ENCODE assay signal across 24 cellular contexts in the genomic region with DNA sequence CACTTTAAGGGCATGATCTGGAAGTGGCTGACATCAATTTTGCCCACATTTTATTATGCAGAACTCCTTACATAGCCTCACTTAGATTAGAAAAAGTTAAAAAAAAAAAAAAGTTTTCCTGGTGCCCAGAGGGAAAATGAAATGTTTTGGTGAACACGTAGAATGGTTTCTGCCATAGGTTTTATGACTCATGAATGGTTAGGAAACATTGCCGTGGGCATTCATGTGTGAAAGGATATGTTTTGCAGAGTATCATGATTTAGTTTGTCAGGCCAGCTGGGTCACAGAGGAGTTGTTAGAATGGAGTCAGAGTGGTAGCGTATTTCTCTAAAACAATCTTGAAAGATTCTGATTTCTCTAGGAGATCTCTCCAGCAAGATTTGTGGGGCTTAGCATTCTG.
DNase-seq lines count a peak whose midpoint lies in the region; ATAC-seq, FAIRE-seq and TF ChIP-seq lines count a peak whose summit lies in the region.
"Had no signal": no experiment of that assay in that cellular context is flagged by ENCODE, and none has a peak within 500 bp of the region (broad histone marks: within the 10 kb centered on the region; RNA-seq: fewer than 3 reads in every experiment).

No MANE protein-coding gene starts in this region.

- DNase-seq in Daoy (ENCODE audit: low read depth) (peak; percentile 44), PC-9 (peak in 1 of 2 experiments; percentile 80), amniotic stem cell (lab: John Stamatoyannopoulos, UW) (peak; percentile 33), iris pigment epithelial cell (ENCODE audit: low read depth) (peak; percentile 39), D721Med (ENCODE audit: insufficient read length, low spot score) (no peak), SIG-M5 treated with dmso at 0.1 percent for 504 hours (lab: John Stamatoyannopoulos, UW; ENCODE audit: unreplicated experiment) (no peak)
- no peak for DNase-seq in stimulated activated effector memory CD8-positive, alpha-beta T cell treated with anti-CD3 and anti-CD28 coated beads, Interleukin-12 subunit alpha, Interleukin-12 subunit beta, amount 100 ng/mL, for 72 hours (ENCODE audit: low spot score in 2 of 2)
- DNase-seq: activated CD8-positive, alpha-beta memory T cell treated with anti-CD3 and anti-CD28 coated beads, Interleukin-2, amount 10 ng/mL, durations not matched to agents 7 days and 5 days; activated effector memory CD4-positive, alpha-beta T cell treated with Interleukin-2 at 50 U/mL for 16 hours; central memory CD4-positive, alpha-beta T cell; DND-41; HCEC 1CT; Kasumi-1; left cardiac atrium; NCI-H1092 treated with DMSO at 0.1 percent for 48 hours; NCI-H2081 treated with DMSO at 0.1 percent for 48 hours; SW 1271; thyroid gland had no signal

- H3F3A ChIP-seq in PC-9 (ENCODE audit: insufficient read depth, low read depth): peaks cover 8% of the 10 kb centered on the region; the same call in 1 of the 2 replicates

- H3K4me3 Mint-ChIP-seq in stimulated activated effector memory CD8-positive, alpha-beta T cell treated with anti-CD3 and anti-CD28 coated beads, Interleukin-12 subunit alpha, Interleukin-12 subunit beta, amount 100 ng/mL, for 72 hours: no peak overlapping the region
- H3K4me3 Mint-ChIP-seq: activated CD8-positive, alpha-beta memory T cell treated with anti-CD3 and anti-CD28 coated beads, Interleukin-2, amount 10 ng/mL, durations not matched to agents 7 days and 5 days; mesothelial cell of epicardium; natural killer cell treated with Interleukin-12 subunit alpha and Interleukin-12 subunit beta and Interleukin-15 and Interleukin-18, amount 100 ng/mL, for 72 hours; stimulated activated memory B cell treated with anti-CD40 and anti-IgM and Interleukin-4, amounts not matched to agents 10 μg/mL and 1 μg/mL and 100 μg/mL, for 72 hours had no signal

- FAIRE-seq in D721Med (lab: Jason Lieb, UNC): no peak
- FAIRE-seq: TTC549 had no signal

- H3K9me3 Mint-ChIP-seq in stimulated activated effector memory CD8-positive, alpha-beta T cell treated with anti-CD3 and anti-CD28 coated beads, Interleukin-12 subunit alpha, Interleukin-12 subunit beta, amount 100 ng/mL, for 72 hours: no peaks in the 10 kb centered on the region
- H3K9me3 Mint-ChIP-seq: mesothelial cell of epicardium; natural killer cell treated with Interleukin-12 subunit alpha and Interleukin-12 subunit beta and Interleukin-15 and Interleukin-18, amount 100 ng/mL, for 72 hours; stimulated activated memory B cell treated with anti-CD40 and anti-IgM and Interleukin-4, amounts not matched to agents 10 μg/mL and 1 μg/mL and 100 μg/mL, for 72 hours had no signal

- no peak for ATAC-seq in stimulated activated effector memory CD8-positive, alpha-beta T cell treated with anti-CD3 and anti-CD28 coated beads, Interleukin-12 subunit alpha, Interleukin-12 subunit beta, amount 100 ng/mL, for 72 hours
- ATAC-seq in GM19397 (IDR thresholded peaks at IDR 0.05; ENCODE audit: unreplicated experiment): no peak
- ATAC-seq: activated CD8-positive, alpha-beta memory T cell treated with anti-CD3 and anti-CD28 coated beads, Interleukin-2, amount 10 ng/mL, durations not matched to agents 7 days and 5 days; left cardiac atrium; natural killer cell treated with Interleukin-12 subunit alpha and Interleukin-12 subunit beta and Interleukin-15 and Interleukin-18, amount 100 ng/mL, for 72 hours; stimulated activated memory B cell treated with anti-CD40 and anti-IgM and Interleukin-4, amounts not matched to agents 10 μg/mL and 1 μg/mL and 100 μg/mL, for 72 hours had no signal

- H3K4me1 ChIP-seq in PC-9 (replicated peaks; ENCODE audit: insufficient read depth): peaks cover 16% of the 10 kb centered on the region
- H3K4me1 ChIP-seq: parathyroid adenoma, thyroid gland had no signal

- H3K9me3 ChIP-seq in PC-9 (ENCODE audit: insufficient read depth, low read depth): no peaks in the 10 kb centered on the region
- H3K9me3 ChIP-seq: thyroid gland had no signal

- H3K4me3 ChIP-seq in PC-9: no peak overlapping the region
- H3K4me3 ChIP-seq: thyroid gland had no signal

- POLR2A ChIA-PET in PC-9 (lab: Charles Lee; ENCODE audit: unreplicated experiment): no interaction called here

- peaks cover 8% of the 10 kb centered on the region for H3K4me1 Mint-ChIP-seq in stimulated activated effector memory CD8-positive, alpha-beta T cell treated with anti-CD3 and anti-CD28 coated beads, Interleukin-12 subunit alpha, Interleukin-12 subunit beta, amount 100 ng/mL, for 72 hours
- H3K4me1 Mint-ChIP-seq: mesothelial cell of epicardium; stimulated activated memory B cell treated with anti-CD40 and anti-IgM and Interleukin-4, amounts not matched to agents 10 μg/mL and 1 μg/mL and 100 μg/mL, for 72 hours had no signal

- no peaks in the 10 kb centered on the region for H3K27me3 ChIP-seq in PC-9 (ENCODE audit: insufficient read depth, low read depth)
- H3K27me3 ChIP-seq: thyroid gland had no signal

- H4K20me1 ChIP-seq in PC-9 (ENCODE audit: insufficient read depth): no peaks in the 10 kb centered on the region

- H3K36me3 ChIP-seq in PC-9 (ENCODE audit: low read depth): no peaks in the 10 kb centered on the region
- H3K36me3 ChIP-seq: thyroid gland had no signal

- no peaks in the 10 kb centered on the region for H3K36me3 Mint-ChIP-seq in stimulated activated effector memory CD8-positive, alpha-beta T cell treated with anti-CD3 and anti-CD28 coated beads, Interleukin-12 subunit alpha, Interleukin-12 subunit beta, amount 100 ng/mL, for 72 hours
- H3K36me3 Mint-ChIP-seq: mesothelial cell of epicardium; natural killer cell treated with Interleukin-12 subunit alpha and Interleukin-12 subunit beta and Interleukin-15 and Interleukin-18, amount 100 ng/mL, for 72 hours had no signal

- TF ChIP-seq CTCF in PC-9 (conservative IDR thresholded peaks at IDR 0.05) (no peak), D721Med (IDR thresholded peaks at IDR 0.05; ENCODE audit: insufficient read depth, missing control alignments) (no peak)

- peak overlapping the region; percentile 55 for H3K27ac ChIP-seq in PC-9
- H3K27ac ChIP-seq: parathyroid adenoma, thyroid gland had no signal

- no peak overlapping the region; the same call in 1 of the 2 replicates for H3K4me2 ChIP-seq in PC-9

- no peak overlapping the region for H2AFZ ChIP-seq in PC-9
- H2AFZ ChIP-seq: parathyroid adenoma had no signal

- intact Hi-C loops in PC-9 (cut with micrococcal nuclease; ENCODE audit: unreplicated experiment): no loop called here

- H3K27ac Mint-ChIP-seq in stimulated activated effector memory CD8-positive, alpha-beta T cell treated with anti-CD3 and anti-CD28 coated beads, Interleukin-12 subunit alpha, Interleukin-12 subunit beta, amount 100 ng/mL, for 72 hours: no peak overlapping the region
- H3K27ac Mint-ChIP-seq: activated CD8-positive, alpha-beta memory T cell treated with anti-CD3 and anti-CD28 coated beads, Interleukin-2, amount 10 ng/mL, durations not matched to agents 7 days and 5 days; mesothelial cell of epicardium; natural killer cell treated with Interleukin-12 subunit alpha and Interleukin-12 subunit beta and Interleukin-15 and Interleukin-18, amount 100 ng/mL, for 72 hours; stimulated activated memory B cell treated with anti-CD40 and anti-IgM and Interleukin-4, amounts not matched to agents 10 μg/mL and 1 μg/mL and 100 μg/mL, for 72 hours had no signal

- no peaks in the 10 kb centered on the region for H3K9me2 ChIP-seq in PC-9 (ENCODE audit: insufficient read depth)

- no peaks in the 10 kb centered on the region for H3K79me2 ChIP-seq in PC-9 (ENCODE audit: low read depth)
- H3K79me2 ChIP-seq: parathyroid adenoma had no signal

- CTCF ChIA-PET in PC-9 (lab: Charles Lee): no interaction called here

- no TSS peak for BruUV-seq in PC-9 (replicated peaks; lab: Mats Ljungman, UMichigan)

Comparison
In these comparisons a context has a peak if more than half of its experiments do, and no peak if none do; other contexts are left out.
1. DNase-seq: peak in Daoy (single experiment), amniotic stem cell (single experiment) and iris pigment epithelial cell (single experiment); none in stimulated activated effector memory CD8-positive, alpha-beta T cell treated with anti-CD3 and anti-CD28 coated beads, Interleukin-12 subunit alpha, Interleukin-12 subunit beta, amount 100 ng/mL, for 72 hours (0 of 2), D721Med (single experiment) and SIG-M5 treated with dmso at 0.1 percent for 504 hours (single experiment).